ENCODE assay signal across 15 cellular contexts in the genomic region with DNA sequence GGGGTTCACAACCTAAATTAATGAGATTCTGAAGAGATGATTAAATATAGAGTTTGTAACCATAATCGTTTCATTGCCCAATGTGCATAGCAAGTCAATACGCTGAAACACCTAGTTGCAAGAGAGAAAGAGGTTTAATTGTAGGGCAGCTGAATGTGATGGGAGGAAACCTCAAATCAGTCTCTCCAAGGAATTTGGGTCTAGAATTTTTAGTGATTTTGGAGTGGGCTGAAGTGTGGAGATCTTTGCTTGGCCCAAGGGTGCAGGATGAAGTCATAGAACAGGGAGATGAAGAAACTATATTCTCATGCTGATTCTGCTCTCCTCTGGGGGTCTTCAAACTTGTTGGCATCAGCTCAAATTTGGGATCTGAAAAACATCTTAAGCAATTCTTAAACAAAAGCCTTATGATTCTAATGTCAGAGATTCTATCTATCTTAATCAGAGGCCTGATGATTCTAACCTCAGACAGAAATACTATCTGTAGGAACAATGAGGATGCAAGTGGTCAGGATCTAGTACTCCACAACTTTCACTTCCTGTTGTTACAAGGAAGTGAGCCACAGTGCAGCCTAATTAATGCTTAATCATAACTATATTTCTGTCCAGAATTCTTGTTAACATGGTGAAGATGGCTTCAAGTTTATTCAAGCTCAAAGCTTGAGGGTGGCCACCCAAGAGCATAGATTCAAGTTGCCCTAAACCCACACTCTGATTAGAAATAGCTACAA.
DNase-seq lines count a peak whose midpoint lies in the region; ATAC-seq and TF ChIP-seq lines count a peak whose summit lies in the region.
"Had no signal": no experiment of that assay in that cellular context is flagged by ENCODE, and none has a peak within 500 bp of the region (broad histone marks: within the 10 kb centered on the region; RNA-seq: fewer than 3 reads in every experiment).

No MANE protein-coding gene starts in this region.

- no peaks in the 10 kb centered on the region for H3K9me3 Mint-ChIP-seq in activated CD8-positive, alpha-beta memory T cell treated with anti-CD3 and anti-CD28 coated beads, Interleukin-2, amount 10 ng/mL, durations not matched to agents 7 days and 5 days (ENCODE audit: low read depth)
- H3K9me3 Mint-ChIP-seq in activated T-helper 1 cell treated with anti-CD3 and anti-CD28 coated beads, Interleukin-12 subunit alpha, Interleukin-12 subunit beta, Interleukin-2, Interleukin-4 antibody, amounts not matched to agents 30 ng/mL and 10 ng/mL and 1 ng/mL, durations not matched to agents 14 hours and 24 hours and 36 hours = no peaks in the 10 kb centered on the region
- peaks cover 8% of the 10 kb centered on the region for H3K9me3 Mint-ChIP-seq in type B pancreatic cell
- H3K9me3 Mint-ChIP-seq: activated T-helper 2 cell treated with anti-CD3 and anti-CD28 coated beads, Interferon-gamma antibody, Interleukin-2, Interleukin-4, amounts not matched to agents 10 μg/mL and 5 μg/mL and 100 μg/mL, durations not matched to agents 14 hours and 24 hours and 36 hours; GM23338 had no signal

- intact Hi-C loops in activated T-helper 1 cell treated with anti-CD3 and anti-CD28 coated beads, Interleukin-12 subunit alpha, Interleukin-12 subunit beta, Interleukin-2, Interleukin-4 antibody, amounts not matched to agents 30 ng/mL and 10 ng/mL and 1 ng/mL, durations not matched to agents 14 hours and 24 hours and 36 hours (cut with micrococcal nuclease) = no loop called here

- H3K4me1 Mint-ChIP-seq in activated CD8-positive, alpha-beta memory T cell treated with anti-CD3 and anti-CD28 coated beads, Interleukin-2, amount 10 ng/mL, durations not matched to agents 7 days and 5 days = peaks cover 46% of the 10 kb centered on the region
- H3K4me1 Mint-ChIP-seq in activated T-helper 1 cell treated with anti-CD3 and anti-CD28 coated beads, Interleukin-12 subunit alpha, Interleukin-12 subunit beta, Interleukin-2, Interleukin-4 antibody, amounts not matched to agents 30 ng/mL and 10 ng/mL and 1 ng/mL, durations not matched to agents 14 hours and 24 hours and 36 hours (ENCODE audit: low read depth) = peaks cover 53% of the 10 kb centered on the region
- peaks cover 38% of the 10 kb centered on the region for H3K4me1 Mint-ChIP-seq in type B pancreatic cell (ENCODE audit: unreplicated experiment)

- H3K36me3 Mint-ChIP-seq in activated CD8-positive, alpha-beta memory T cell treated with anti-CD3 and anti-CD28 coated beads, Interleukin-2, amount 10 ng/mL, durations not matched to agents 7 days and 5 days = peaks cover 7% of the 10 kb centered on the region
- peaks cover 11% of the 10 kb centered on the region for H3K36me3 Mint-ChIP-seq in activated T-helper 1 cell treated with anti-CD3 and anti-CD28 coated beads, Interleukin-12 subunit alpha, Interleukin-12 subunit beta, Interleukin-2, Interleukin-4 antibody, amounts not matched to agents 30 ng/mL and 10 ng/mL and 1 ng/mL, durations not matched to agents 14 hours and 24 hours and 36 hours (ENCODE audit: low read depth)
- no peaks in the 10 kb centered on the region for H3K36me3 Mint-ChIP-seq in type B pancreatic cell

- peak overlapping the region; percentile 22 for H3K27ac Mint-ChIP-seq in activated CD8-positive, alpha-beta memory T cell treated with anti-CD3 and anti-CD28 coated beads, Interleukin-2, amount 10 ng/mL, durations not matched to agents 7 days and 5 days
- H3K27ac Mint-ChIP-seq in activated T-helper 1 cell treated with anti-CD3 and anti-CD28 coated beads, Interleukin-12 subunit alpha, Interleukin-12 subunit beta, Interleukin-2, Interleukin-4 antibody, amounts not matched to agents 30 ng/mL and 10 ng/mL and 1 ng/mL, durations not matched to agents 14 hours and 24 hours and 36 hours = peak overlapping the region; percentile 18
- peak overlapping the region; percentile 40 for H3K27ac Mint-ChIP-seq in type B pancreatic cell
- H3K27ac Mint-ChIP-seq: activated T-helper 2 cell treated with anti-CD3 and anti-CD28 coated beads, Interferon-gamma antibody, Interleukin-2, Interleukin-4, amounts not matched to agents 10 μg/mL and 5 μg/mL and 100 μg/mL, durations not matched to agents 14 hours and 24 hours and 36 hours; GM23338 had no signal

- no peak for DNase-seq in activated CD8-positive, alpha-beta memory T cell treated with anti-CD3 and anti-CD28 coated beads, Interleukin-2, amount 10 ng/mL, durations not matched to agents 7 days and 5 days
- DNase-seq in activated CD8-positive, alpha-beta memory T cell treated with anti-CD3 and anti-CD28 coated beads, Interleukin-2, amount 50 U/mL, for 4 hours = no peak
- DNase-seq in LoVo (ENCODE audit: low spot score) (peak; percentile 20), type B pancreatic cell (ENCODE audit: extremely low spot score, unreplicated experiment) (no peak), SW480 (ENCODE audit: low spot score) (no peak)
- DNase-seq in activated T-helper 1 cell treated with anti-CD3 and anti-CD28 coated beads, Interleukin-12 subunit alpha, Interleukin-12 subunit beta, Interleukin-2, Interleukin-4 antibody, amounts not matched to agents 30 ng/mL and 10 ng/mL and 1 ng/mL, durations not matched to agents 14 hours and 24 hours and 36 hours (ENCODE audit: low spot score) = no peak
- DNase-seq in activated CD4-positive, CD25-positive, alpha-beta regulatory T cell treated with anti-CD3 and anti-CD28 coated beads, Interleukin-2, amount 50 U/mL, for 72 hours = no peak
- DNase-seq: DND-41, erythroblast, midbrain, psoas muscle had no signal

- no peak overlapping the region for H3K4me3 Mint-ChIP-seq in activated CD8-positive, alpha-beta memory T cell treated with anti-CD3 and anti-CD28 coated beads, Interleukin-2, amount 10 ng/mL, durations not matched to agents 7 days and 5 days
- no peak overlapping the region for H3K4me3 Mint-ChIP-seq in activated T-helper 1 cell treated with anti-CD3 and anti-CD28 coated beads, Interleukin-12 subunit alpha, Interleukin-12 subunit beta, Interleukin-2, Interleukin-4 antibody, amounts not matched to agents 30 ng/mL and 10 ng/mL and 1 ng/mL, durations not matched to agents 14 hours and 24 hours and 36 hours
- H3K4me3 Mint-ChIP-seq in type B pancreatic cell = no peak overlapping the region
- H3K4me3 Mint-ChIP-seq: GM23338 had no signal

- ATAC-seq in activated CD8-positive, alpha-beta memory T cell treated with anti-CD3 and anti-CD28 coated beads, Interleukin-2, amount 10 ng/mL, durations not matched to agents 7 days and 5 days = no peak
- no peak for ATAC-seq in GM18909 (IDR thresholded peaks at IDR 0.05; ENCODE audit: poor library complexity, unreplicated experiment)
- ATAC-seq: A549, GM23338, psoas muscle had no signal

- TF ChIP-seq CTCF in type B pancreatic cell (conservative IDR thresholded peaks at IDR 0.05) = no peak

- H3K27me3 Mint-ChIP-seq in activated CD8-positive, alpha-beta memory T cell treated with anti-CD3 and anti-CD28 coated beads, Interleukin-2, amount 10 ng/mL, durations not matched to agents 7 days and 5 days = no peaks in the 10 kb centered on the region
- H3K27me3 Mint-ChIP-seq in activated T-helper 1 cell treated with anti-CD3 and anti-CD28 coated beads, Interleukin-12 subunit alpha, Interleukin-12 subunit beta, Interleukin-2, Interleukin-4 antibody, amounts not matched to agents 30 ng/mL and 10 ng/mL and 1 ng/mL, durations not matched to agents 14 hours and 24 hours and 36 hours (ENCODE audit: insufficient read depth) = no peaks in the 10 kb centered on the region
- no peaks in the 10 kb centered on the region for H3K27me3 Mint-ChIP-seq in type B pancreatic cell

- CTCF ChIA-PET in activated CD8-positive, alpha-beta memory T cell treated with anti-CD3 and anti-CD28 coated beads, Interleukin-2, amount 10 ng/mL, durations not matched to agents 7 days and 5 days (lab: Charles Lee) = interaction anchor here (2.4 kb wide), 1 partner anchor 11 kb away, joined by 12 read pairs; no protein-coding TSS in a partner anchor
